In genomic region chr4:39770969-39771724, GRCh38 we compare ENCODE assay signal across 2 cellular contexts.
TF ChIP-seq lines count a peak whose summit lies in the region.

No MANE protein-coding gene starts in this region.

TF ChIP-seq in SK-N-SH, 30 proteins besides CTCF, POLR2A, EP300 and RAD21 (continued from another document):
- no peak for TF ChIP-seq PBX3 (IDR thresholded peaks at IDR 0.05)
- TF ChIP-seq, protein P1, sequence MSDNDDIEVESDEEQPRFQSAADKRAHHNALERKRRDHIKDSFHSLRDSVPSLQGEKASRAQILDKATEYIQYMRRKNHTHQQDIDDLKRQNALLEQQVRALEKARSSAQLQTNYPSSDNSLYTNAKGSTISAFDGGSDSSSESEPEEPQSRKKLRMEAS (IDR thresholded peaks at IDR 0.05; ENCODE audit: low read depth), result no peak
- no peak for TF ChIP-seq NFIC (IDR thresholded peaks at IDR 0.05; ENCODE audit: borderline replicate concordance)
- TF ChIP-seq, protein P2, sequence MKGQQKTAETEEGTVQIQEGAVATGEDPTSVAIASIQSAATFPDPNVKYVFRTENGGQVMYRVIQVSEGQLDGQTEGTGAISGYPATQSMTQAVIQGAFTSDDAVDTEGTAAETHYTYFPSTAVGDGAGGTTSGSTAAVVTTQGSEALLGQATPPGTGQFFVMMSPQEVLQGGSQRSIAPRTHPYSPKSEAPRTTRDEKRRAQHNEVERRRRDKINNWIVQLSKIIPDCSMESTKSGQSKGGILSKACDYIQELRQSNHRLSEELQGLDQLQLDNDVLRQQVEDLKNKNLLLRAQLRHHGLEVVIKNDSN (IDR thresholded peaks at IDR 0.05; ENCODE audit: borderline replicate concordance, low read depth), result no peak
- no peak for TF ChIP-seq RCOR1 (IDR thresholded peaks at IDR 0.05; ENCODE audit: low read length)
TF ChIP-seq in SK-N-SH: peak in this region for 0.

TF ChIP-seq in SK-N-SH treated with all-trans-retinoic acid at 6 μM for 48 hours, 23 proteins besides CTCF, POLR2A, EP300 and RAD21 (continued from another document):
- no peak for TF ChIP-seq PATZ1 (CRISPR knock-in tag; IDR thresholded peaks at IDR 0.05; ENCODE audit: borderline replicate concordance)
- TF ChIP-seq ISL1 (CRISPR knock-in tag; IDR thresholded peaks at IDR 0.05), result no peak
- TF ChIP-seq BACH2 (CRISPR knock-in tag; IDR thresholded peaks at IDR 0.05; ENCODE audit: borderline replicate concordance), result no peak
- TF ChIP-seq ZNF70 (CRISPR knock-in tag; IDR thresholded peaks at IDR 0.05), result no peak
- no peak for TF ChIP-seq ZNF8 (CRISPR knock-in tag; IDR thresholded peaks at IDR 0.05)
- no peak for TF ChIP-seq TCF4 (CRISPR knock-in tag; IDR thresholded peaks at IDR 0.05; ENCODE audit: borderline replicate concordance)
- TF ChIP-seq, protein P3, sequence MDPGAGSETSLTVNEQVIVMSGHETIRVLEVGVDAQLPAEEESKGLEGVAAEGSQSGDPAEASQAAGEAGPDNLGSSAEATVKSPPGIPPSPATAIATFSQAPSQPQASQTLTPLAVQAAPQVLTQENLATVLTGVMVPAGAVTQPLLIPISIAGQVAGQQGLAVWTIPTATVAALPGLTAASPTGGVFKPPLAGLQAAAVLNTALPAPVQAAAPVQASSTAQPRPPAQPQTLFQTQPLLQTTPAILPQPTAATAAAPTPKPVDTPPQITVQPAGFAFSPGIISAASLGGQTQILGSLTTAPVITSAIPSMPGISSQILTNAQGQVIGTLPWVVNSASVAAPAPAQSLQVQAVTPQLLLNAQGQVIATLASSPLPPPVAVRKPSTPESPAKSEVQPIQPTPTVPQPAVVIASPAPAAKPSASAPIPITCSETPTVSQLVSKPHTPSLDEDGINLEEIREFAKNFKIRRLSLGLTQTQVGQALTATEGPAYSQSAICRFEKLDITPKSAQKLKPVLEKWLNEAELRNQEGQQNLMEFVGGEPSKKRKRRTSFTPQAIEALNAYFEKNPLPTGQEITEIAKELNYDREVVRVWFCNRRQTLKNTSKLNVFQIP (CRISPR knock-in tag; IDR thresholded peaks at IDR 0.05; ENCODE audit: borderline replicate concordance, low read depth), result no peak
- TF ChIP-seq TOX (CRISPR knock-in tag; IDR thresholded peaks at IDR 0.05; ENCODE audit: borderline replicate concordance), result no peak
- TF ChIP-seq ARNTL (CRISPR knock-in tag; IDR thresholded peaks at IDR 0.05; ENCODE audit: borderline replicate concordance, low read depth), result no peak
- TF ChIP-seq PPARA (CRISPR knock-in tag; IDR thresholded peaks at IDR 0.05; ENCODE audit: borderline replicate concordance), result no peak
- no peak for TF ChIP-seq ZC3H10 (CRISPR knock-in tag; IDR thresholded peaks at IDR 0.05)
- TF ChIP-seq ZFP30 (CRISPR knock-in tag; IDR thresholded peaks at IDR 0.05), result no peak
